ENCODE assay signal across 2 cellular contexts in genomic region chr14:22332671-22333407, GRCh38.
TF ChIP-seq lines count a peak whose summit lies in the region.

No MANE protein-coding gene starts in this region.

TF ChIP-seq in GM23338, 12 proteins besides CTCF, POLR2A, EP300 and RAD21:
- TF ChIP-seq ZNF114 (CRISPR knock-in tag; IDR thresholded peaks at IDR 0.05): no peak
- TF ChIP-seq ZNF331 (CRISPR knock-in tag; IDR thresholded peaks at IDR 0.05; ENCODE audit: low read depth): no peak
- TF ChIP-seq EZH2 (IDR thresholded peaks at IDR 0.05; ENCODE audit: low read depth, unreplicated experiment): no peak
- no peak for TF ChIP-seq CREB1 (CRISPR knock-in tag; IDR thresholded peaks at IDR 0.05; ENCODE audit: low read depth)
- TF ChIP-seq STAT1 (IDR thresholded peaks at IDR 0.05; ENCODE audit: unreplicated experiment): no peak
- TF ChIP-seq POLR2AphosphoS5 (IDR thresholded peaks at IDR 0.05; ENCODE audit: low read depth): no peak
TF ChIP-seq in GM23338: peak in this region for 0.

TF ChIP-seq in K562, 482 proteins besides CTCF, POLR2A, EP300 and RAD21 (continues in another document):
- TF ChIP-seq SNRNP70 (optimal IDR thresholded peaks at IDR 0.05; ENCODE audit: low read depth, low read length) (no peak), NFIC (IDR thresholded peaks at IDR 0.05) (no peak), ZBTB1 (CRISPR knock-in tag; IDR thresholded peaks at IDR 0.05; ENCODE audit: borderline replicate concordance, low read depth) (no peak), HOXB6 (CRISPR knock-in tag; IDR thresholded peaks at IDR 0.05; ENCODE audit: borderline replicate concordance) (no peak), NFRKB (IDR thresholded peaks at IDR 0.05; ENCODE audit: low read depth) (no peak), GTF2A2 (tag; IDR thresholded peaks at IDR 0.05) (no peak), ZNF134 (CRISPR knock-in tag; conservative IDR thresholded peaks at IDR 0.05) (no peak), ZNF584 (CRISPR knock-in tag; IDR thresholded peaks at IDR 0.05; ENCODE audit: low read depth) (no peak), HMG20B (CRISPR knock-in tag; IDR thresholded peaks at IDR 0.05) (no peak), NCOA6 (IDR thresholded peaks at IDR 0.05) (no peak), MBD2 (IDR thresholded peaks at IDR 0.05; ENCODE audit: borderline replicate concordance, low read depth) (no peak), ZNF408 (CRISPR knock-in tag; IDR thresholded peaks at IDR 0.05; ENCODE audit: low read depth) (no peak), ATF3 (IDR thresholded peaks at IDR 0.05) (0 out of 2 replicates have a peak, but pooled peaks have one; percentile 13), ATF3 (CRISPR knock-in tag; conservative IDR thresholded peaks at IDR 0.05) (no peak), ZNF699 (CRISPR knock-in tag; IDR thresholded peaks at IDR 0.05; ENCODE audit: insufficient replicate concordance) (no peak), E2F4 (CRISPR knock-in tag; IDR thresholded peaks at IDR 0.05; ENCODE audit: low read depth) (no peak), HNRNPH1 (optimal IDR thresholded peaks at IDR 0.05; ENCODE audit: low read depth, low read length) (no peak), SIN3B (IDR thresholded peaks at IDR 0.05; ENCODE audit: low read depth) (no peak), CEBPG (CRISPR knock-in tag; IDR thresholded peaks at IDR 0.05) (no peak), CEBPG (tag; conservative IDR thresholded peaks at IDR 0.05 in 1 of 2, IDR thresholded peaks at IDR 0.05 in 1 of 2) (peak; percentile 65 to 80; a peak in 3 of 4 replicates), XRCC5 (IDR thresholded peaks at IDR 0.05; ENCODE audit: low read depth, low read length) (no peak), ZNF740 (CRISPR knock-in tag; IDR thresholded peaks at IDR 0.05) (no peak), ZNF740 (tag; IDR thresholded peaks at IDR 0.05) (no peak), FOXK2 (conservative IDR thresholded peaks at IDR 0.05 in 1 of 2, IDR thresholded peaks at IDR 0.05 in 1 of 2; ENCODE audit: low read depth in 2 of 2) (0 out of 4 replicates have a peak, but pooled peaks have one; percentile 12 to 14), ZNF586 (CRISPR knock-in tag; conservative IDR thresholded peaks at IDR 0.05) (no peak), ZBTB17 (CRISPR knock-in tag; IDR thresholded peaks at IDR 0.05) (no peak), ZFPM2 (CRISPR knock-in tag; IDR thresholded peaks at IDR 0.05) (no peak), TCFL5 (CRISPR knock-in tag; conservative IDR thresholded peaks at IDR 0.05) (no peak), PCBP1 (IDR thresholded peaks at IDR 0.05; ENCODE audit: low read depth, low read length, poor library complexity, severe bottlenecking) (no peak), UBTF (IDR thresholded peaks at IDR 0.05; ENCODE audit: borderline replicate concordance in 1 of 2, low read depth in 2 of 2, low read length in 2 of 2) (no peak), PKNOX1 (IDR thresholded peaks at IDR 0.05) (peak; percentile 86), DEAF1 (CRISPR knock-in tag; IDR thresholded peaks at IDR 0.05) (no peak), STAT5B (CRISPR knock-in tag; IDR thresholded peaks at IDR 0.05) (no peak), CHD7 (IDR thresholded peaks at IDR 0.05; ENCODE audit: low read depth, low read length) (no peak), ZNF165 (CRISPR knock-in tag; IDR thresholded peaks at IDR 0.05; ENCODE audit: borderline replicate concordance) (no peak), CEBPB (tag; IDR thresholded peaks at IDR 0.05) (peak; percentile 77), ZNF212 (CRISPR knock-in tag; IDR thresholded peaks at IDR 0.05) (no peak), U2AF2 (optimal IDR thresholded peaks at IDR 0.05; ENCODE audit: low read depth, low read length) (no peak), RBM34 (IDR thresholded peaks at IDR 0.05; ENCODE audit: borderline replicate concordance, insufficient read depth, low read length) (no peak), NRF1 (conservative IDR thresholded peaks at IDR 0.05 in 1 of 2, IDR thresholded peaks at IDR 0.05 in 1 of 2) (peak in 1 of 2 experiments; percentile 41; a peak in 2 of 4 replicates), ZNF561 (CRISPR knock-in tag; conservative IDR thresholded peaks at IDR 0.05) (no peak), ZBTB9 (CRISPR knock-in tag; IDR thresholded peaks at IDR 0.05) (no peak)
